Comparison of ENCODE assay signal across 27 cellular contexts in the genomic region with DNA sequence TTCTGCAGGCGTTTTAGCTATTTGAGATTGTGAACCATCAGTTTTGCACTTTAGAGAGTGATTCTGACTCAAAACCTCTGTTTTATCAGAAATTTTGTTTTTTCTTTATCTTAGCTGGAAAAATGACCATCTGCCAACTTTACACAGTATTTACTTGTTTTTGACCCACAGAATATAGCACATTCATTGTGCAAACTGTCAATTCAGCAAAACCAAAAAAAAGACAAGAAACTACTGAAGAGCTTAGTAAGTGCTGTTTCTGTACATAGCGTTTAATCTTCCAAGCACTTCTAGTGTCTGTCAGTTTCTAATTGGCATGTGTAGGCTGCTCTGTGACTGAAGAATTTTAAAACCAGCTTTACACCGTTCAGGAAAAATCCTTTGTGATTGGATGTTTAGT.
"Had no signal": no experiment of that assay in that cellular context is flagged by ENCODE, and none has a peak within 500 bp of the region (broad histone marks: within the 10 kb centered on the region; RNA-seq: fewer than 3 reads in every experiment).

No MANE protein-coding gene starts in this region.

- H3K9me3 ChIP-seq: neutrophil, testis, thyroid gland, transverse colon had no signal

- H3K27ac ChIP-seq: left ventricle myocardium inferior, neural progenitor cell, neutrophil, parathyroid adenoma, psoas muscle, right atrium auricular region, skin epidermis, stomach, testis, thyroid gland, transverse colon, upper lobe of left lung, vagina had no signal

- H3K4me1 ChIP-seq: left ventricle myocardium inferior, neural progenitor cell, parathyroid adenoma, psoas muscle, right atrium auricular region, stomach, testis, thyroid gland, transverse colon, upper lobe of left lung, vagina had no signal

- H3K4me2 ChIP-seq: neural progenitor cell had no signal

- DNase-seq: islet precursor cell; left ventricle myocardium inferior; mesendoderm; naive B cell; natural killer cell; nephron progenitor cell; occipital lobe; psoas muscle; stimulated activated CD4-positive, alpha-beta T cell treated with anti-CD3 and anti-CD28 coated beads, Interleukin-12 subunit alpha, Interleukin-12 subunit beta, amount 100 ng/mL, for 4 hours; stimulated activated CD4-positive, alpha-beta T cell treated with anti-CD3 and anti-CD28 coated beads, Interleukin-15, amount 100 ng/mL, for 24 hours; stimulated activated CD4-positive, alpha-beta T cell treated with anti-CD3 and anti-CD28 coated beads, Interleukin-2, amount 100 ng/mL, for 24 hours; stimulated activated CD4-positive, alpha-beta T cell treated with anti-CD3 and anti-CD28 coated beads, Interleukin-4, amount 100 ng/mL, for 1 hour; stimulated activated naive B cell treated with anti-CD40 and anti-IgM and Interleukin-4, amounts not matched to agents 10 μg/mL and 1 μg/mL and 100 μg/mL, for 72 hours; stimulated activated naive CD8-positive, alpha-beta T cell treated with anti-CD3 and anti-CD28 coated beads, Interleukin-15, Interleukin-2, amounts not matched to agents 100 U/mL and 50 U/mL, for 24 hours; stomach; testis; thyroid gland; transverse colon; upper lobe of left lung had no signal

- H3K4me3 ChIP-seq: left ventricle myocardium inferior, lung, neural progenitor cell, psoas muscle, right atrium auricular region, skin epidermis, stomach, testis, thyroid gland, transverse colon, upper lobe of left lung, vagina had no signal

- ATAC-seq: natural killer cell; psoas muscle; sciatic nerve; stimulated activated naive B cell treated with anti-CD40 and anti-IgM and Interleukin-4, amounts not matched to agents 10 μg/mL and 1 μg/mL and 100 μg/mL, for 72 hours; stimulated activated naive CD8-positive, alpha-beta T cell treated with anti-CD3 and anti-CD28 coated beads, Interleukin-15, Interleukin-2, amounts not matched to agents 100 U/mL and 50 U/mL, for 24 hours had no signal
